In genomic region chr7:6636741-6637543, GRCh38 we compare ENCODE assay signal across 8 cellular contexts. TPM values are rescaled to one million over a fixed set of nuclear protein-coding genes. Genes with fewer than 3 reads are reported as not detected.
DNase-seq lines count a peak whose midpoint lies in the region; ATAC-seq and TF ChIP-seq lines count a peak whose summit lies in the region.

Gene ZNF316, plus strand, starts transcription at chr7:6637318. Its CDS starts 5,092 bp downstream, at chr7:6642410.

- peak within 1 kb of the TSS; percentile 82 for H3K27ac Mint-ChIP-seq in activated B cell treated with CpG ODN at 0.5 μM for 24 hours
- H3K27ac Mint-ChIP-seq in central memory CD8-positive, alpha-beta T cell (ENCODE audit: low read depth), result peak within 1 kb of the TSS; percentile 82

- H3K4me3 Mint-ChIP-seq in activated B cell treated with CpG ODN at 0.5 μM for 24 hours, result peak within 1 kb of the TSS; percentile 86
- H3K4me3 Mint-ChIP-seq in central memory CD8-positive, alpha-beta T cell, result peak within 1 kb of the TSS; percentile 81

- no peaks in the 10 kb centered on the region for H3K27me3 ChIP-seq in layer of hippocampus (ENCODE audit: control insufficient read depth, insufficient read depth, low read length)

- peak within 1 kb of the TSS; percentile 84 for H3K27ac ChIP-seq in layer of hippocampus (ENCODE audit: low read depth, low read length)

- DNase-seq in EL (peak; percentile 57), HuH-7.5 (ENCODE audit: low spot score) (peak; percentile 93), activated B cell treated with CpG ODN at 0.5 μM for 24 hours (peak; percentile 84), SK-N-DZ (ENCODE audit: low spot score) (no peak)
- DNase-seq in central memory CD8-positive, alpha-beta T cell (ENCODE audit: low spot score in 2 of 2), result peak in 1 of 2 donors; percentile 37
- peak; percentile 21 to 41 for DNase-seq in stimulated activated CD4-positive, alpha-beta T cell treated with anti-CD3 and anti-CD28 coated beads, Interleukin-1b, Interleukin-23, amount 100 ng/mL, for 1 hour (ENCODE audit: low read depth in 2 of 2)

- CTCF ChIA-PET in activated B cell treated with CpG ODN at 0.5 μM for 24 hours (lab: Charles Lee), result interaction anchor here (1.6 kb wide), 1 partner anchor 47 kb away, joined by 4 read pairs; the partner anchor contains the start of gene INTS15

- POLR2A ChIA-PET in activated B cell treated with CpG ODN at 0.5 μM for 24 hours (lab: Charles Lee), result interaction anchor here (0.5 to 1.8 kb wide), 8 partner anchors 16 to 152 kb away, joined by 3 to 9 read pairs (median 6); partner anchors contain the start of genes ZDHHC4 and ZNF12

- TF ChIP-seq CTCF in activated B cell treated with CpG ODN at 0.5 μM for 24 hours (IDR thresholded peaks at IDR 0.05), result no peak

- peaks cover 24% of the 10 kb centered on the region for H3K36me3 Mint-ChIP-seq in activated B cell treated with CpG ODN at 0.5 μM for 24 hours (ENCODE audit: low read depth)
- H3K36me3 Mint-ChIP-seq in central memory CD8-positive, alpha-beta T cell (ENCODE audit: insufficient read depth), result peaks cover 15% of the 10 kb centered on the region

- intact Hi-C loops in activated B cell treated with CpG ODN at 0.5 μM for 24 hours (cut with micrococcal nuclease), result loop anchor here (1.0 to 2.0 kb wide), 6 partner anchors 20 to 121 kb away; partner anchors contain the start of genes INTS15 and ZDHHC4

- peak; percentile 53 for ATAC-seq in GM21515 (IDR thresholded peaks at IDR 0.05; ENCODE audit: unreplicated experiment)
- ATAC-seq in activated B cell treated with CpG ODN at 0.5 μM for 24 hours (ENCODE audit: low read depth), result peak; percentile 62
- ATAC-seq in central memory CD8-positive, alpha-beta T cell (replicated peaks; ENCODE audit: extremely low read depth, poor library complexity, severe bottlenecking), result peak; percentile 24

- peaks cover 29% of the 10 kb centered on the region for H3K4me1 Mint-ChIP-seq in activated B cell treated with CpG ODN at 0.5 μM for 24 hours
- peaks cover 28% of the 10 kb centered on the region for H3K4me1 Mint-ChIP-seq in central memory CD8-positive, alpha-beta T cell

- no peaks in the 10 kb centered on the region for H3K9me3 Mint-ChIP-seq in activated B cell treated with CpG ODN at 0.5 μM for 24 hours
- no peaks in the 10 kb centered on the region for H3K9me3 Mint-ChIP-seq in central memory CD8-positive, alpha-beta T cell

- H3K27me3 Mint-ChIP-seq in activated B cell treated with CpG ODN at 0.5 μM for 24 hours, result no peaks in the 10 kb centered on the region
- no peaks in the 10 kb centered on the region for H3K27me3 Mint-ChIP-seq in central memory CD8-positive, alpha-beta T cell

RNA-seq across cellular contexts. Expression of gene ZNF316, which starts in this region (rescaled TPM):
- total RNA-seq in activated B cell treated with CpG ODN at 0.5 μM for 24 hours, result 40.3 and 43.8 TPM in 2 replicates
- polyA plus RNA-seq in SK-N-DZ (2014; cell fraction: cytosol; rRNA removed), result 10.8 and 19.4 TPM in 2 replicates
- 51.0 and 57.6 TPM in 2 replicates for polyA plus RNA-seq in SK-N-DZ (2014; cell fraction: nucleus; rRNA removed)
